Comparison of ENCODE assay signal across 10 cellular contexts in the genomic region with DNA sequence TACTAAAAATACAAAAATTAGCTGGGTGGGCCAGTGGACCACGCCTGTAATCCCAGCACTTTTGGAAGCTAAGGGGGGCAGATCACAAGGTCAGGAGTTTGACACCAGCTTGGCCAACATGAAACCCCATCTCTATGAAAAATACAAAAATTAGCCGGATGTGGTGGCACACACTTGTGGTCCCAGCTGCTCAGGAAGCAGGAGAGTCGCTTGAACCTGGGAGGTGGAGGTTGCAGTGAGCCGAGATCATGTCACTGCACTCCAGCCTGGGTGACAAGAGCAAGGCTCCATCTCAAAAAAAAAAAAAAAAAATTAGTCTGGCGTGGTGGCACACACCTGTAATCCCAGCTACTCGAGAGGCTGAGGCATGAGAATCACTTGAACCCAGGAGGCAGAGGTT. TPM values are rescaled to one million over a fixed set of nuclear protein-coding genes. Genes with fewer than 3 reads are reported as not detected.
"Had no signal": no experiment of that assay in that cellular context is flagged by ENCODE, and none has a peak within 500 bp of the region (broad histone marks: within the 10 kb centered on the region; RNA-seq: fewer than 3 reads in every experiment).

No MANE protein-coding gene starts in this region.

RNA-seq across cellular contexts. Expression of a gene that starts 44.6 kb away (rescaled TPM):
- total RNA-seq: PC-3, PC-9, Peyer's patch, Right ventricle myocardium inferior, Right ventricle myocardium superior, RPMI7951, SJSA1, SK-MEL-5, T-cell had no signal
- polyA plus RNA-seq: SK-N-SH had no signal
